ENCODE assay signal across 2 cellular contexts in the genomic region with DNA sequence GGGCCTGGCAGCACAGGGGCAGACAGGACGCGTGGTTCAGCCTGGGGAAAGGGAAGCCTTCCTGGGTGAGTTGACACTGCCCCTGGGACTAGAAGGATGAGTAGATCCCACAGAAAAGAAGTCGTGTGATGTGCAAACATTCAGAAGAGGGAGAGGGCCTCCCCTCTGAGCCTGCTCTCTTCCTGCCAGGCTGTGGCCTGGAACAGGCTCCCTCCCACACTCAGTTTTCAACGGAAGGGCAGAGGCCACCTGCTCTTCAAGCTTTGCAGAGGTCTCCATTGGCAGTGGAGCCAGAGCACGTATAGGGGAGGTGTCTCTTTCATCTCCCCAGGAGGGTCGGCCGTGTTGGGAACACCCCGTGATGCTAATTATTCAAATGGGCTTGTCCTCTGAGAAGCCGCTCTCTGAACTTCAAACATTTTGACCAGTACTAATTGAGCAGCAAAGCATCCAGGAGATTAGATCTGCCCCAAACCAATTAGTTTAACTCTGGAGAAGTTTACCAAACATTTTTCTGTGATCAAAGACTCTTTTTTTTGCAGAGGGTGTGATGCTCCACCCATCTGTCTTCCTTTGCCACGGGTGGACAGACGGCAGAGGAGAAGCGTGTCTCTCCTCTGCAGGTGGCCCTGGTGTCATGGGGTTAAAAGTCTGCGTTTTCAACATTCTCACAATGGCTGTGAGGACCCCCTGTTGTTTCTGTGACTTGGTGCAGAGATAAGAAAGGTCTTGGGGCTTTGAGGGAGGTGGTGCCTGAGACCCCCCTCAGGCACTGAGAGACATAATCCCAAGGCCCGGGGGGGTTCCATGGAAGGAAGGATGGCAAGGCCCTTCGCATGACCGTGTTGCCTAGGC.
A peak's percentile ranks its signal among the peaks of the same experiment; 100 is the strongest.
TF ChIP-seq lines count a peak whose summit lies in the region.

No MANE protein-coding gene starts in this region.

TF ChIP-seq in HEK293, 187 proteins besides CTCF, POLR2A, EP300 and RAD21:
- TF ChIP-seq ZNF341 (tag by site-specific recombination; IDR thresholded peaks at IDR 0.05; ENCODE audit: low read depth) (no peak), ZFP3 (tag by site-specific recombination; IDR thresholded peaks at IDR 0.05; ENCODE audit: low read depth) (no peak), TSHZ1 (tag by site-specific recombination; IDR thresholded peaks at IDR 0.05; ENCODE audit: borderline replicate concordance) (no peak), KLF17 (tag by site-specific recombination; IDR thresholded peaks at IDR 0.05) (no peak), GLIS1 (tag by site-specific recombination; IDR thresholded peaks at IDR 0.05) (peak; percentile 59), ZNF416 (tag by site-specific recombination; IDR thresholded peaks at IDR 0.05) (no peak), ZIC2 (tag by site-specific recombination; IDR thresholded peaks at IDR 0.05) (peak; percentile 97), TCF7L2 (IDR thresholded peaks at IDR 0.05; ENCODE audit: borderline replicate concordance, low read depth, low read length) (peak; percentile 32; the same call in 1 of the 2 replicates)
- TF ChIP-seq, protein P1, sequence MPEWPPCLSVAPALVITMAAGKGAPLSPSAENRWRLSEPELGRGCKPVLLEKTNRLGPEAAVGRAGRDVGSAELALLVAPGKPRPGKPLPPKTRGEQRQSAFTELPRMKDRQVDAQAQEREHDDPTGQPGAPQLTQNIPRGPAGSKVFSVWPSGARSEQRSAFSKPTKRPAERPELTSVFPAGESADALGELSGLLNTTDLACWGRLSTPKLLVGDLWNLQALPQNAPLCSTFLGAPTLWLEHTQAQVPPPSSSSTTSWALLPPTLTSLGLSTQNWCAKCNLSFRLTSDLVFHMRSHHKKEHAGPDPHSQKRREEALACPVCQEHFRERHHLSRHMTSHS (tag by site-specific recombination; IDR thresholded peaks at IDR 0.05): no peak
- TF ChIP-seq, protein P2, sequence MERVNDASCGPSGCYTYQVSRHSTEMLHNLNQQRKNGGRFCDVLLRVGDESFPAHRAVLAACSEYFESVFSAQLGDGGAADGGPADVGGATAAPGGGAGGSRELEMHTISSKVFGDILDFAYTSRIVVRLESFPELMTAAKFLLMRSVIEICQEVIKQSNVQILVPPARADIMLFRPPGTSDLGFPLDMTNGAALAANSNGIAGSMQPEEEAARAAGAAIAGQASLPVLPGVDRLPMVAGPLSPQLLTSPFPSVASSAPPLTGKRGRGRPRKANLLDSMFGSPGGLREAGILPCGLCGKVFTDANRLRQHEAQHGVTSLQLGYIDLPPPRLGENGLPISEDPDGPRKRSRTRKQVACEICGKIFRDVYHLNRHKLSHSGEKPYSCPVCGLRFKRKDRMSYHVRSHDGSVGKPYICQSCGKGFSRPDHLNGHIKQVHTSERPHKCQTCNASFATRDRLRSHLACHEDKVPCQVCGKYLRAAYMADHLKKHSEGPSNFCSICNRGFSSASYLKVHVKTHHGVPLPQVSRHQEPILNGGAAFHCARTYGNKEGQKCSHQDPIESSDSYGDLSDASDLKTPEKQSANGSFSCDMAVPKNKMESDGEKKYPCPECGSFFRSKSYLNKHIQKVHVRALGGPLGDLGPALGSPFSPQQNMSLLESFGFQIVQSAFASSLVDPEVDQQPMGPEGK (tag by site-specific recombination; IDR thresholded peaks at IDR 0.05): no peak

TF ChIP-seq in GM12878, 131 proteins besides CTCF, POLR2A, EP300 and RAD21:
- no peak for TF ChIP-seq PAX8 (IDR thresholded peaks at IDR 0.05)
- TF ChIP-seq SP1 (IDR thresholded peaks at IDR 0.05; ENCODE audit: low read depth, low read length): no peak
- no peak for TF ChIP-seq CHD4 (IDR thresholded peaks at IDR 0.05)
- TF ChIP-seq, protein P3, sequence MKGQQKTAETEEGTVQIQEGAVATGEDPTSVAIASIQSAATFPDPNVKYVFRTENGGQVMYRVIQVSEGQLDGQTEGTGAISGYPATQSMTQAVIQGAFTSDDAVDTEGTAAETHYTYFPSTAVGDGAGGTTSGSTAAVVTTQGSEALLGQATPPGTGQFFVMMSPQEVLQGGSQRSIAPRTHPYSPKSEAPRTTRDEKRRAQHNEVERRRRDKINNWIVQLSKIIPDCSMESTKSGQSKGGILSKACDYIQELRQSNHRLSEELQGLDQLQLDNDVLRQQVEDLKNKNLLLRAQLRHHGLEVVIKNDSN (IDR thresholded peaks at IDR 0.05; ENCODE audit: borderline replicate concordance, extremely low read length, insufficient read depth, low read depth, low read length): no peak
- no peak for TF ChIP-seq STAT1 (conservative IDR thresholded peaks at IDR 0.05)
- TF ChIP-seq DPF2 (IDR thresholded peaks at IDR 0.05): no peak
- no peak for TF ChIP-seq JUND (IDR thresholded peaks at IDR 0.05; ENCODE audit: low read depth, low read length)
- no peak for TF ChIP-seq PAX5 (IDR thresholded peaks at IDR 0.05; ENCODE audit: borderline replicate concordance, low read depth, low read length)
